ENCODE assay signal across 1 cellular context in the genomic region with DNA sequence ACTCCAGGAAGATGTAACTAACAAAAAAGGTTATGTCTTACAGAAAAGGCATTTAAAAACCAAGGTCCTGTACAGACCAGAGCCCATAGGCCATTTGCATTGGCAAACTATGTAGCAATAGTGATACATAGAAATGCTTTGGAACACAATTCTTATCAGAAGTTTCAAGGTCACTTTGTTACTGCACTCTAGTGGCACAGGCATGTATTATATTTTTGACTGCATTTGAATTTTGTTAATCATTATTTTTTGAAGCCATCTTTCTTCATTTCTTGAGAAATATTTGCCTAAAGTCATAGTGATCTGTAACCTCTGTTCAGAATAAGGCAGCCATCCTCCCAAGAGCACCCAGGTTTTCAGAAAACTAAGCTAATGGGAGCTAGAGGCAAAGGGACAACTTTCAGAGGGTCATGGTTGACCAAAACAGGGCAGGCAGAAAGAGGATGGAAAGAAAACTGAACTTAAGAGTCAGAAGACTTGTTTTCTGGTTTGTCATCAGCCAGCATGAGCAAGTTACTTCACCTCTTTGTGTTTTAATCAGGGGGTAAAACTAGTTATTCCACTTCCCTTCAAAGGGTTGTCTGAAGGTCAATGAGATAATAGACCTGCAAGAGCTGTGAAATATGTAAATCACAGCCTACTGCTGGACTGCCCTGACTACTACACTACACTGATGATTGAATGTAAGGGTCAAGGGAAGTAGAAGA.
TF ChIP-seq lines count a peak whose summit lies in the region.

No MANE protein-coding gene starts in this region.

TF ChIP-seq in HepG2, 621 proteins besides CTCF, POLR2A, EP300 and RAD21 (continued from another document):
- TF ChIP-seq, protein P1, sequence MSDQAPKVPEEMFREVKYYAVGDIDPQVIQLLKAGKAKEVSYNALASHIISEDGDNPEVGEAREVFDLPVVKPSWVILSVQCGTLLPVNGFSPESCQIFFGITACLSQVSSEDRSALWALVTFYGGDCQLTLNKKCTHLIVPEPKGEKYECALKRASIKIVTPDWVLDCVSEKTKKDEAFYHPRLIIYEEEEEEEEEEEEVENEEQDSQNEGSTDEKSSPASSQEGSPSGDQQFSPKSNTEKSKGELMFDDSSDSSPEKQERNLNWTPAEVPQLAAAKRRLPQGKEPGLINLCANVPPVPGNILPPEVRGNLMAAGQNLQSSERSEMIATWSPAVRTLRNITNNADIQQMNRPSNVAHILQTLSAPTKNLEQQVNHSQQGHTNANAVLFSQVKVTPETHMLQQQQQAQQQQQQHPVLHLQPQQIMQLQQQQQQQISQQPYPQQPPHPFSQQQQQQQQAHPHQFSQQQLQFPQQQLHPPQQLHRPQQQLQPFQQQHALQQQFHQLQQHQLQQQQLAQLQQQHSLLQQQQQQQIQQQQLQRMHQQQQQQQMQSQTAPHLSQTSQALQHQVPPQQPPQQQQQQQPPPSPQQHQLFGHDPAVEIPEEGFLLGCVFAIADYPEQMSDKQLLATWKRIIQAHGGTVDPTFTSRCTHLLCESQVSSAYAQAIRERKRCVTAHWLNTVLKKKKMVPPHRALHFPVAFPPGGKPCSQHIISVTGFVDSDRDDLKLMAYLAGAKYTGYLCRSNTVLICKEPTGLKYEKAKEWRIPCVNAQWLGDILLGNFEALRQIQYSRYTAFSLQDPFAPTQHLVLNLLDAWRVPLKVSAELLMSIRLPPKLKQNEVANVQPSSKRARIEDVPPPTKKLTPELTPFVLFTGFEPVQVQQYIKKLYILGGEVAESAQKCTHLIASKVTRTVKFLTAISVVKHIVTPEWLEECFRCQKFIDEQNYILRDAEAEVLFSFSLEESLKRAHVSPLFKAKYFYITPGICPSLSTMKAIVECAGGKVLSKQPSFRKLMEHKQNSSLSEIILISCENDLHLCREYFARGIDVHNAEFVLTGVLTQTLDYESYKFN (CRISPR knock-in tag; conservative IDR thresholded peaks at IDR 0.05): peak; percentile 34; the same call in 1 of the 2 replicates
- TF ChIP-seq TEAD3 (CRISPR knock-in tag; optimal IDR thresholded peaks at IDR 0.05; ENCODE audit: borderline replicate concordance) (peak; percentile 36), SAP130 (CRISPR knock-in tag; IDR thresholded peaks at IDR 0.05; ENCODE audit: low read depth) (peak; percentile 41), RXRB (CRISPR knock-in tag; IDR thresholded peaks at IDR 0.05; ENCODE audit: borderline replicate concordance) (peak; percentile 59; the same call in 1 of the 2 replicates), KMT2B (CRISPR knock-in tag; IDR thresholded peaks at IDR 0.05) (no peak), YEATS4 (CRISPR knock-in tag; IDR thresholded peaks at IDR 0.05; ENCODE audit: borderline replicate concordance) (peak; percentile 52; the same call in 1 of the 2 replicates), ZNF124 (CRISPR knock-in tag; IDR thresholded peaks at IDR 0.05) (0 out of 2 replicates have a peak, but pooled peaks have one; percentile 29), NCOA2 (CRISPR knock-in tag; IDR thresholded peaks at IDR 0.05) (peak; percentile 84), ZBTB20 (CRISPR knock-in tag; IDR thresholded peaks at IDR 0.05; ENCODE audit: borderline replicate concordance, low read depth) (peak; percentile 45; the same call in 1 of the 2 replicates), ZMYM4 (CRISPR knock-in tag; IDR thresholded peaks at IDR 0.05) (peak; percentile 84), SOX13 (IDR thresholded peaks at IDR 0.05) (no peak), SOX13 (CRISPR knock-in tag; conservative IDR thresholded peaks at IDR 0.05 in 1 of 2, IDR thresholded peaks at IDR 0.05 in 1 of 2) (peak in 1 of 2 experiments; percentile 79; a peak in 1 of 4 replicates), MIER3 (CRISPR knock-in tag; IDR thresholded peaks at IDR 0.05; ENCODE audit: borderline replicate concordance) (peak; percentile 31; the same call in 1 of the 2 replicates), CEBPG (CRISPR knock-in tag; IDR thresholded peaks at IDR 0.05) (peak; percentile 96), ZNF703 (CRISPR knock-in tag; IDR thresholded peaks at IDR 0.05; ENCODE audit: borderline replicate concordance) (0 out of 2 replicates have a peak, but pooled peaks have one; percentile 32), RAD51 (IDR thresholded peaks at IDR 0.05; ENCODE audit: borderline replicate concordance) (no peak), ZNF781 (CRISPR knock-in tag; IDR thresholded peaks at IDR 0.05; ENCODE audit: borderline replicate concordance, not compliant biosample characterization) (peak; percentile 65), RARA (CRISPR knock-in tag; IDR thresholded peaks at IDR 0.05) (peak; percentile 44; the same call in 1 of the 2 replicates), ZNF83 (CRISPR knock-in tag; IDR thresholded peaks at IDR 0.05; ENCODE audit: borderline replicate concordance) (no peak), ZNF24 (IDR thresholded peaks at IDR 0.05) (peak; percentile 84), GATAD2A (CRISPR knock-in tag; IDR thresholded peaks at IDR 0.05) (peak; percentile 96), ZNF468 (CRISPR knock-in tag; IDR thresholded peaks at IDR 0.05) (peak; percentile 36; the same call in 1 of the 2 replicates), ADNP (CRISPR knock-in tag; IDR thresholded peaks at IDR 0.05) (no peak), ZNF816 (CRISPR knock-in tag; IDR thresholded peaks at IDR 0.05; ENCODE audit: borderline replicate concordance) (no peak; the same call in 1 of the 2 replicates), ZKSCAN8 (CRISPR knock-in tag; IDR thresholded peaks at IDR 0.05; ENCODE audit: borderline replicate concordance) (0 out of 2 replicates have a peak, but pooled peaks have one; percentile 48), SALL1 (CRISPR knock-in tag; IDR thresholded peaks at IDR 0.05) (peak; percentile 57; the same call in 1 of the 2 replicates), MTA3 (CRISPR knock-in tag; IDR thresholded peaks at IDR 0.05) (no peak), CHD4 (IDR thresholded peaks at IDR 0.05; ENCODE audit: borderline replicate concordance, low read length) (peak; percentile 92; the same call in 1 of the 2 replicates), SOX5 (CRISPR knock-in tag; IDR thresholded peaks at IDR 0.05; ENCODE audit: borderline replicate concordance) (peak; percentile 59; the same call in 1 of the 2 replicates), SMAD3 (CRISPR knock-in tag; IDR thresholded peaks at IDR 0.05) (peak; percentile 55; the same call in 1 of the 2 replicates)
- TF ChIP-seq, protein P2, sequence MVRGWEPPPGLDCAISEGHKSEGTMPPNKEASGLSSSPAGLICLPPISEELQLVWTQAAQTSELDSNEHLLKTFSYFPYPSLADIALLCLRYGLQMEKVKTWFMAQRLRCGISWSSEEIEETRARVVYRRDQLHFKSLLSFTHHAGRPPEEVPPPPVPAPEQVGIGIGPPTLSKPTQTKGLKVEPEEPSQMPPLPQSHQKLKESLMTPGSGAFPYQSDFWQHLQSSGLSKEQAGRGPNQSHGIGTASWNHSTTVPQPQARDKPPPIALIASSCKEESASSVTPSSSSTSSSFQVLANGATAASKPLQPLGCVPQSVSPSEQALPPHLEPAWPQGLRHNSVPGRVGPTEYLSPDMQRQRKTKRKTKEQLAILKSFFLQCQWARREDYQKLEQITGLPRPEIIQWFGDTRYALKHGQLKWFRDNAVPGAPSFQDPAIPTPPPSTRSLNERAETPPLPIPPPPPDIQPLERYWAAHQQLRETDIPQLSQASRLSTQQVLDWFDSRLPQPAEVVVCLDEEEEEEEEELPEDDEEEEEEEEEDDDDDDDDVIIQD (CRISPR knock-in tag; IDR thresholded peaks at IDR 0.05; ENCODE audit: low read depth): peak; percentile 97
- TF ChIP-seq, protein P3, sequence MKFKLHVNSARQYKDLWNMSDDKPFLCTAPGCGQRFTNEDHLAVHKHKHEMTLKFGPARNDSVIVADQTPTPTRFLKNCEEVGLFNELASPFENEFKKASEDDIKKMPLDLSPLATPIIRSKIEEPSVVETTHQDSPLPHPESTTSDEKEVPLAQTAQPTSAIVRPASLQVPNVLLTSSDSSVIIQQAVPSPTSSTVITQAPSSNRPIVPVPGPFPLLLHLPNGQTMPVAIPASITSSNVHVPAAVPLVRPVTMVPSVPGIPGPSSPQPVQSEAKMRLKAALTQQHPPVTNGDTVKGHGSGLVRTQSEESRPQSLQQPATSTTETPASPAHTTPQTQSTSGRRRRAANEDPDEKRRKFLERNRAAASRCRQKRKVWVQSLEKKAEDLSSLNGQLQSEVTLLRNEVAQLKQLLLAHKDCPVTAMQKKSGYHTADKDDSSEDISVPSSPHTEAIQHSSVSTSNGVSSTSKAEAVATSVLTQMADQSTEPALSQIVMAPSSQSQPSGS (CRISPR knock-in tag; IDR thresholded peaks at IDR 0.05): peak; percentile 81
- TF ChIP-seq, protein P4, sequence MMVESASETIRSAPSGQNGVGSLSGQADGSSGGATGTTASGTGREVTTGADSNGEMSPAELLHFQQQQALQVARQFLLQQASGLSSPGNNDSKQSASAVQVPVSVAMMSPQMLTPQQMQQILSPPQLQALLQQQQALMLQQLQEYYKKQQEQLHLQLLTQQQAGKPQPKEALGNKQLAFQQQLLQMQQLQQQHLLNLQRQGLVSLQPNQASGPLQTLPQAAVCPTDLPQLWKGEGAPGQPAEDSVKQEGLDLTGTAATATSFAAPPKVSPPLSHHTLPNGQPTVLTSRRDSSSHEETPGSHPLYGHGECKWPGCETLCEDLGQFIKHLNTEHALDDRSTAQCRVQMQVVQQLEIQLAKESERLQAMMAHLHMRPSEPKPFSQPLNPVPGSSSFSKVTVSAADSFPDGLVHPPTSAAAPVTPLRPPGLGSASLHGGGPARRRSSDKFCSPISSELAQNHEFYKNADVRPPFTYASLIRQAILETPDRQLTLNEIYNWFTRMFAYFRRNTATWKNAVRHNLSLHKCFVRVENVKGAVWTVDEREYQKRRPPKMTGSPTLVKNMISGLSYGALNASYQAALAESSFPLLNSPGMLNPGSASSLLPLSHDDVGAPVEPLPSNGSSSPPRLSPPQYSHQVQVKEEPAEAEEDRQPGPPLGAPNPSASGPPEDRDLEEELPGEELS (CRISPR knock-in tag; IDR thresholded peaks at IDR 0.05): peak; percentile 53; the same call in 1 of the 2 replicates
- TF ChIP-seq, protein P5, sequence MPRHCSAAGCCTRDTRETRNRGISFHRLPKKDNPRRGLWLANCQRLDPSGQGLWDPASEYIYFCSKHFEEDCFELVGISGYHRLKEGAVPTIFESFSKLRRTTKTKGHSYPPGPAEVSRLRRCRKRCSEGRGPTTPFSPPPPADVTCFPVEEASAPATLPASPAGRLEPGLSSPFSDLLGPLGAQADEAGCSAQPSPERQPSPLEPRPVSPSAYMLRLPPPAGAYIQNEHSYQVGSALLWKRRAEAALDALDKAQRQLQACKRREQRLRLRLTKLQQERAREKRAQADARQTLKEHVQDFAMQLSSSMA (CRISPR knock-in tag; IDR thresholded peaks at IDR 0.05): 0 out of 2 replicates have a peak, but pooled peaks have one; percentile 53
- TF ChIP-seq, protein P6, sequence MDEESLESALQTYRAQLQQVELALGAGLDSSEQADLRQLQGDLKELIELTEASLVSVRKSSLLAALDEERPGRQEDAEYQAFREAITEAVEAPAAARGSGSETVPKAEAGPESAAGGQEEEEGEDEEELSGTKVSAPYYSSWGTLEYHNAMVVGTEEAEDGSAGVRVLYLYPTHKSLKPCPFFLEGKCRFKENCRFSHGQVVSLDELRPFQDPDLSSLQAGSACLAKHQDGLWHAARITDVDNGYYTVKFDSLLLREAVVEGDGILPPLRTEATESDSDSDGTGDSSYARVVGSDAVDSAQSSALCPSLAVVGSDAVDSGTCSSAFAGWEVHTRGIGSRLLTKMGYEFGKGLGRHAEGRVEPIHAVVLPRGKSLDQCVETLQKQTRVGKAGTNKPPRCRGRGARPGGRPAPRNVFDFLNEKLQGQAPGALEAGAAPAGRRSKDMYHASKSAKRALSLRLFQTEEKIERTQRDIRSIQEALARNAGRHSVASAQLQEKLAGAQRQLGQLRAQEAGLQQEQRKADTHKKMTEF (CRISPR knock-in tag; IDR thresholded peaks at IDR 0.05): peak; percentile 52; the same call in 1 of the 2 replicates
- TF ChIP-seq, protein P7, sequence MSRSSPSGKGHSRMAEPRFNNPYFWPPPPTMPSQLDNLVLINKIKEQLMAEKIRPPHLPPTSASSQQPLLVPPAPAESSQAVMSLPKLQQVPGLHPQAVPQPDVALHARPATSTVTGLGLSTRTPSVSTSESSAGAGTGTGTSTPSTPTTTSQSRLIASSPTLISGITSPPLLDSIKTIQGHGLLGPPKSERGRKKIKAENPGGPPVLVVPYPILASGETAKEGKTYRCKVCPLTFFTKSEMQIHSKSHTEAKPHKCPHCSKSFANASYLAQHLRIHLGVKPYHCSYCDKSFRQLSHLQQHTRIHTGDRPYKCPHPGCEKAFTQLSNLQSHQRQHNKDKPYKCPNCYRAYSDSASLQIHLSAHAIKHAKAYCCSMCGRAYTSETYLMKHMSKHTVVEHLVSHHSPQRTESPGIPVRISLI (CRISPR knock-in tag; IDR thresholded peaks at IDR 0.05; ENCODE audit: borderline replicate concordance): peak; percentile 16; the same call in 1 of the 2 replicates
TF ChIP-seq in HepG2: peak in this region for 111.
